Comparison of ENCODE assay signal across 14 cellular contexts in the genomic region with DNA sequence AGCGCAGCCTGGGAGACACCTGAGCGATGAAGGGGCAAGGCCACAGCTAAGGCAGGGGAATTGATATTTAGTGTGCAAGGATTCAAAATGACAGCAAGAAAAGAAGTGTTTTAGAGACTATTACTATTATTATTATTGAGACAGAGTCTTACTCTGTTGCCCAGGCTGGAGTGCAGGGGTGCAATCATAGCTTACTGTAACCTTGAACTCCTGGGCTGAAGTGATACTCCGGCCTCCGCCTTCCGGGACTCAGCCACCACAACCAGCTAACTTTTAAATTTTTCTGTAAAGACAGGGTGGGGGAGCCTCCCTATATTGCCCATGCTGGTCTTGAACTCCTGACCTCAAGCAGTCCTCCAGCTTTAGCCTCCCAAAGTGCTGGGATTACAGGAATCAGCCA. TPM values are rescaled to one million over a fixed set of nuclear protein-coding genes. Genes with fewer than 3 reads are reported as not detected.
DNase-seq lines count a peak whose midpoint lies in the region; ATAC-seq and TF ChIP-seq lines count a peak whose summit lies in the region.
"Had no signal": no experiment of that assay in that cellular context is flagged by ENCODE, and none has a peak within 500 bp of the region (broad histone marks: within the 10 kb centered on the region; RNA-seq: fewer than 3 reads in every experiment).

No MANE protein-coding gene starts in this region.

- H3K9ac ChIP-seq in BLaER1, result no peak overlapping the region
- H3K9ac ChIP-seq in GM23248, result no peak overlapping the region
- H3K9ac ChIP-seq: BLaER1 treated with 17β-estradiol and CSF1 and Interleukin-3, amounts not matched to agents 10 nM and 100 nM had no signal

- no peaks in the 10 kb centered on the region for H3K9me2 ChIP-seq in GM23248 (ENCODE audit: insufficient read depth)

- peaks cover 17% of the 10 kb centered on the region for H3K79me2 ChIP-seq in GM23248 (ENCODE audit: insufficient read depth)

- WGBS in GM23248 (ENCODE audit: low coverage in 1 of 2, low lambda C conversion rate in 2 of 2, missing lambda C conversion rate in 2 of 2), 2 experiments, result 90 to 99% methylated on average over 5 of the region's 5 CpGs

- H3F3A ChIP-seq in GM23248 (ENCODE audit: insufficient read depth), result peaks cover 11% of the 10 kb centered on the region; the same call in 1 of the 2 replicates

- H3K27me3 ChIP-seq in BLaER1 (no peaks in the 10 kb centered on the region), GM23248 (replicated peaks; ENCODE audit: insufficient read depth) (no peaks in the 10 kb centered on the region)
- H3K27me3 ChIP-seq: BLaER1 treated with 17β-estradiol and CSF1 and Interleukin-3, amounts not matched to agents 10 nM and 100 nM had no signal

- H3K9me3 ChIP-seq in BLaER1 (no peaks in the 10 kb centered on the region), T-helper 17 cell (ENCODE audit: control insufficient read depth, low read length, poor library complexity, severe bottlenecking) (no peaks in the 10 kb centered on the region), GM23248 (ENCODE audit: low read depth) (no peaks in the 10 kb centered on the region)
- H3K9me3 ChIP-seq: BLaER1 treated with 17β-estradiol and CSF1 and Interleukin-3, amounts not matched to agents 10 nM and 100 nM had no signal

- DNase-seq in T-helper 17 cell (no peak), DMS79 (lab: John Stamatoyannopoulos, UW) (no peak), GM23248 (no peak)
- DNase-seq: AML-193; CD4-positive, CD25-positive, alpha-beta regulatory T cell; DMS153; DND-41; GDM1; GOT3; H9 had no signal

- H3K4me2 ChIP-seq in BLaER1 (peak overlapping the region; percentile 46), GM23248 (ENCODE audit: unreplicated experiment) (no peak overlapping the region)

- H4K20me1 ChIP-seq in BLaER1 (peaks cover 12% of the 10 kb centered on the region), GM23248 (ENCODE audit: insufficient read depth) (no peaks in the 10 kb centered on the region)

- H3K36me3 Mint-ChIP-seq in T-helper 17 cell (ENCODE audit: low read depth), result peaks cover 3% of the 10 kb centered on the region
- H3K36me3 Mint-ChIP-seq in nephron (ENCODE audit: low read depth), result no peaks in the 10 kb centered on the region
- H3K36me3 Mint-ChIP-seq: CD4-positive, CD25-positive, alpha-beta regulatory T cell had no signal

- H3K4me3 ChIP-seq in BLaER1 (no peak overlapping the region), GM23248 (no peak overlapping the region)
- H3K4me3 ChIP-seq: BLaER1 treated with 17β-estradiol and CSF1 and Interleukin-3, amounts not matched to agents 10 nM and 100 nM had no signal

- H3K4me1 Mint-ChIP-seq in T-helper 17 cell (peaks cover 22% of the 10 kb centered on the region), nephron (peaks cover 26% of the 10 kb centered on the region)

- no peak overlapping the region for H2AFZ ChIP-seq in GM23248

- ATAC-seq in T-helper 17 cell, result no peak
- ATAC-seq in HG02759 (IDR thresholded peaks at IDR 0.05; ENCODE audit: unreplicated experiment), result no peak

- H3K4me1 ChIP-seq in BLaER1 (peaks cover 82% of the 10 kb centered on the region), GM23248 (ENCODE audit: insufficient read depth) (peaks cover 29% of the 10 kb centered on the region)

- H3K27ac ChIP-seq in BLaER1 (no peak overlapping the region), GM23248 (no peak overlapping the region)
- H3K27ac ChIP-seq: BLaER1 treated with 17β-estradiol and CSF1 and Interleukin-3, amounts not matched to agents 10 nM and 100 nM had no signal

- H3K27me3 Mint-ChIP-seq in T-helper 17 cell (peaks cover 8% of the 10 kb centered on the region), nephron (ENCODE audit: low read depth) (peaks cover 5% of the 10 kb centered on the region)

- in situ Hi-C loops in GM23248 (cut with MboI), result no loop called here

- H3K4me3 Mint-ChIP-seq in T-helper 17 cell (no peak overlapping the region), nephron (peak overlapping the region in 2 of 3 experiments; percentile 12 to 19)
- H3K4me3 Mint-ChIP-seq: H9 had no signal

- H3K9me3 Mint-ChIP-seq in nephron, result no peaks in the 10 kb centered on the region
- H3K9me3 Mint-ChIP-seq: CD4-positive, CD25-positive, alpha-beta regulatory T cell; H9 had no signal

- H3K27ac Mint-ChIP-seq in T-helper 17 cell, result peak overlapping the region; percentile 62
- H3K27ac Mint-ChIP-seq in nephron, result no peak overlapping the region
- H3K27ac Mint-ChIP-seq: CD4-positive, CD25-positive, alpha-beta regulatory T cell had no signal

- no peak for TF ChIP-seq CTCF in nephron (IDR thresholded peaks at IDR 0.05; ENCODE audit: unreplicated experiment in 3 of 3)

- H3K36me3 ChIP-seq in BLaER1 (peaks cover under 1% of the 10 kb centered on the region; the same call in 1 of the 2 replicates), GM23248 (ENCODE audit: low read depth) (no peaks in the 10 kb centered on the region)

RNA-seq across cellular contexts. Expression of a gene that starts 3.3 kb away (rescaled TPM):
- total RNA-seq in T-helper 17 cell, result 10 to 100 TPM; 28.9 to 29.5 TPM
- total RNA-seq in GM23248 (2014; rRNA removed; shearing (Covaris generic)), result 146 and 160 TPM in 2 replicates
- polyA plus RNA-seq in GM23248 (2016; fragmentation: Nextera tagmentation; extraction: Ambion mirVana), result 124 and 125 TPM in 2 replicates

RNA-seq across cellular contexts. Expression of a gene that starts 46.0 kb away (rescaled TPM):
- 10 to 100 TPM; 13.9 to 16.5 TPM for total RNA-seq in T-helper 17 cell
- total RNA-seq in GM23248 (2014; rRNA removed; shearing (Covaris generic)), result 8.3 and 8.7 TPM in 2 replicates
- polyA plus RNA-seq in GM23248 (2016; fragmentation: Nextera tagmentation; extraction: Ambion mirVana), result 1.8 and 1.9 TPM in 2 replicates
